In genomic region chr2:24514820-24515219, GRCh38 we compare ENCODE assay signal across 6 cellular contexts.
"Had no signal": no experiment of that assay in that cellular context is flagged by ENCODE, and none has a peak within 500 bp of the region (broad histone marks: within the 10 kb centered on the region; RNA-seq: fewer than 3 reads in every experiment).

No MANE protein-coding gene starts in this region.

- FAIRE-seq: HTR-8/SVneo, K562 had no signal

- H3K27ac ChIP-seq: HL-60 had no signal

- ATAC-seq: K562 had no signal

- H3K4me3 ChIP-seq: K562 had no signal

- H3K9me3 Mint-ChIP-seq: IgD-negative memory B cell had no signal

- DNase-seq: IMR-90, KBM-7 had no signal

- H3K27me3 Mint-ChIP-seq: IgD-negative memory B cell had no signal

- H3K27ac Mint-ChIP-seq: IgD-negative memory B cell had no signal
